Comparison of ENCODE assay signal across 15 cellular contexts in genomic region chr21:9763807-9764206, GRCh38.
DNase-seq lines count a peak whose midpoint lies in the region; ATAC-seq and TF ChIP-seq lines count a peak whose summit lies in the region.
"Had no signal": no experiment of that assay in that cellular context is flagged by ENCODE, and none has a peak within 500 bp of the region (broad histone marks: within the 10 kb centered on the region; RNA-seq: fewer than 3 reads in every experiment).

No MANE protein-coding gene starts in this region.

- H3K4me2 ChIP-seq in neural progenitor cell: no peak overlapping the region

- H3K27ac Mint-ChIP-seq in endodermal cell (no peak overlapping the region), neural progenitor cell (no peak overlapping the region)
- H3K27ac Mint-ChIP-seq in activated naive CD4-positive, alpha-beta T cell treated with anti-CD3 and anti-CD28 coated beads, Interleukin-2, amount 50 U/mL, for 72 hours: no peak overlapping the region
- H3K27ac Mint-ChIP-seq: CD4-positive, alpha-beta memory T cell; HFFc6 had no signal

- no peaks in the 10 kb centered on the region for H3K36me3 Mint-ChIP-seq in endodermal cell (ENCODE audit: low read depth)
- no peaks in the 10 kb centered on the region for H3K36me3 Mint-ChIP-seq in neural progenitor cell
- H3K36me3 Mint-ChIP-seq in activated naive CD4-positive, alpha-beta T cell treated with anti-CD3 and anti-CD28 coated beads, Interleukin-2, amount 50 U/mL, for 72 hours: peaks cover 0 to 5% of the 10 kb centered on the region in 2 donors
- H3K36me3 Mint-ChIP-seq: CD4-positive, alpha-beta memory T cell had no signal

- H3K27me3 ChIP-seq in endodermal cell (ENCODE audit: control insufficient read depth, insufficient read depth, low read length, poor library complexity, severe bottlenecking) (no peaks in the 10 kb centered on the region), iPS-20b (ENCODE audit: insufficient read depth, low read length) (no peaks in the 10 kb centered on the region), neural progenitor cell (no peaks in the 10 kb centered on the region), vagina (no peaks in the 10 kb centered on the region), SJCRH30 (peaks cover 7% of the 10 kb centered on the region; the same call in 1 of the 2 replicates)

- H3K4me3 Mint-ChIP-seq in endodermal cell (no peak overlapping the region), neural progenitor cell (no peak overlapping the region)
- H3K4me3 Mint-ChIP-seq: CD4-positive, alpha-beta memory T cell; HFFc6 had no signal

- ATAC-seq in activated naive CD4-positive, alpha-beta T cell treated with anti-CD3 and anti-CD28 coated beads, Interleukin-2, amount 50 U/mL, for 72 hours: no peak

- H3K4me1 Mint-ChIP-seq in endodermal cell (no peaks in the 10 kb centered on the region), neural progenitor cell (no peaks in the 10 kb centered on the region)
- H3K4me1 Mint-ChIP-seq: CD4-positive, alpha-beta memory T cell had no signal

- no peaks in the 10 kb centered on the region for H4K20me1 ChIP-seq in neural progenitor cell (ENCODE audit: low read depth)

- H3K4me3 ChIP-seq in endodermal cell (ENCODE audit: low read length) (peak overlapping the region; percentile 37), iPS-20b (ENCODE audit: low read length) (peak overlapping the region; percentile 7; the same call in 1 of the 2 replicates), neural progenitor cell (peak overlapping the region; percentile 0), vagina (no peak overlapping the region), SJCRH30 (no peak overlapping the region)
- H3K4me3 ChIP-seq: HAP-1 had no signal

- H3K27ac ChIP-seq in endodermal cell (ENCODE audit: low read depth, low read length) (no peak overlapping the region), iPS-20b (ENCODE audit: low read length) (no peak overlapping the region), neural progenitor cell (no peak overlapping the region), vagina (no peak overlapping the region), SJCRH30 (no peak overlapping the region)

- TF ChIP-seq CTCF in endodermal cell (conservative IDR thresholded peaks at IDR 0.05) (no peak), neural progenitor cell (IDR thresholded peaks at IDR 0.05) (no peak), vagina (IDR thresholded peaks at IDR 0.05) (no peak)

- TF ChIP-seq POLR2A in vagina (IDR thresholded peaks at IDR 0.05): no peak

- no peaks in the 10 kb centered on the region for H3K36me3 ChIP-seq in endodermal cell (ENCODE audit: control insufficient read depth, insufficient read depth, low read length)
- H3K36me3 ChIP-seq in iPS-20b (ENCODE audit: insufficient read depth, low read depth, low read length): no peaks in the 10 kb centered on the region
- peaks cover 4% of the 10 kb centered on the region for H3K36me3 ChIP-seq in neural progenitor cell
- no peaks in the 10 kb centered on the region for H3K36me3 ChIP-seq in vagina
- no peaks in the 10 kb centered on the region for H3K36me3 ChIP-seq in SJCRH30
- H3K36me3 ChIP-seq: HAP-1 had no signal

- no peak overlapping the region for H2AFZ ChIP-seq in neural progenitor cell (replicated peaks)

- H3K27me3 Mint-ChIP-seq in endodermal cell (ENCODE audit: insufficient read depth) (no peaks in the 10 kb centered on the region), neural progenitor cell (ENCODE audit: insufficient read depth, low read depth) (peaks cover 2% of the 10 kb centered on the region)
- H3K27me3 Mint-ChIP-seq: CD4-positive, alpha-beta memory T cell had no signal

- WGBS in endodermal cell (ENCODE audit: insufficient coverage in 1 of 2, insufficient read length in 1 of 2), 2 experiments: 61 to 71% methylated on average over 4 of the region's 4 CpGs

- intact Hi-C loops in vagina (cut with DNase I): no loop called here

- DNase-seq in endodermal cell (no peak), neural progenitor cell (ENCODE audit: low spot score) (no peak), vagina (ENCODE audit: extremely low spot score in 2 of 2) (peak; percentile 65 to 96), SJCRH30 (no peak)
- DNase-seq in activated naive CD4-positive, alpha-beta T cell treated with anti-CD3 and anti-CD28 coated beads, Interleukin-2, amount 50 U/mL, for 72 hours (ENCODE audit: low spot score in 2 of 2): no peak
- no peak for DNase-seq in activated CD4-positive, CD25-positive, alpha-beta regulatory T cell treated with anti-CD3 and anti-CD28 coated beads, Interleukin-2, amount 50 U/mL, for 72 hours
- DNase-seq: C1 segment of cervical spinal cord; CD4-positive, alpha-beta memory T cell; COR-L47; DMS153; DND-41; GOT3; HFFc6 had no signal

- H3K9me3 Mint-ChIP-seq in endodermal cell (no peaks in the 10 kb centered on the region), neural progenitor cell (no peaks in the 10 kb centered on the region)
- H3K9me3 Mint-ChIP-seq in activated naive CD4-positive, alpha-beta T cell treated with anti-CD3 and anti-CD28 coated beads, Interleukin-2, amount 50 U/mL, for 72 hours: no peaks in the 10 kb centered on the region
- H3K9me3 Mint-ChIP-seq: HFFc6 had no signal

- H3K79me2 ChIP-seq in neural progenitor cell (ENCODE audit: low read depth): no peaks in the 10 kb centered on the region

- H3K4me1 ChIP-seq in endodermal cell (ENCODE audit: control insufficient read depth, insufficient read depth, low read length): no peaks in the 10 kb centered on the region
- H3K4me1 ChIP-seq in iPS-20b (ENCODE audit: insufficient read depth, low read length): no peaks in the 10 kb centered on the region
- no peaks in the 10 kb centered on the region for H3K4me1 ChIP-seq in neural progenitor cell
- no peaks in the 10 kb centered on the region for H3K4me1 ChIP-seq in vagina
- no peaks in the 10 kb centered on the region for H3K4me1 ChIP-seq in SJCRH30
- H3K4me1 ChIP-seq: HAP-1 had no signal

- no peaks in the 10 kb centered on the region for H3F3A ChIP-seq in neural progenitor cell (ENCODE audit: low read depth)

- H3K9me3 ChIP-seq in endodermal cell (ENCODE audit: control insufficient read depth, low read length): peaks cover 92% of the 10 kb centered on the region
- peaks cover 97% of the 10 kb centered on the region for H3K9me3 ChIP-seq in iPS-20b (ENCODE audit: insufficient read depth, low read depth, low read length)
- H3K9me3 ChIP-seq in neural progenitor cell (ENCODE audit: low read depth): peaks cover 84% of the 10 kb centered on the region
- H3K9me3 ChIP-seq in vagina: peaks cover 7% of the 10 kb centered on the region
- 0 out of 2 replicates have a peak, but pooled peaks cover 2% of the 10 kb centered on the region for H3K9me3 ChIP-seq in SJCRH30 (replicated peaks)

- no peak overlapping the region for H3K9ac ChIP-seq in endodermal cell (ENCODE audit: extremely low read depth, low read length, poor library complexity, severe bottlenecking)
- H3K9ac ChIP-seq in iPS-20b (ENCODE audit: low read depth, low read length): no peak overlapping the region
- H3K9ac ChIP-seq in neural progenitor cell: no peak overlapping the region

Comparison
In these comparisons a context has a peak if more than half of its experiments do, and no peak if none do; other contexts are left out.
1. DNase-seq: peak in vagina (2 of 2); none in endodermal cell (single experiment), neural progenitor cell (single experiment), SJCRH30 (0 of 2), activated naive CD4-positive, alpha-beta T cell treated with anti-CD3 and anti-CD28 coated beads, Interleukin-2, amount 50 U/mL, for 72 hours (0 of 2) and activated CD4-positive, CD25-positive, alpha-beta regulatory T cell treated with anti-CD3 and anti-CD28 coated beads, Interleukin-2, amount 50 U/mL, for 72 hours (single experiment).
2. H3K4me3 ChIP-seq: peak in endodermal cell (single experiment), iPS-20b (single experiment) and neural progenitor cell (single experiment); none in vagina (0 of 2) and SJCRH30 (single experiment).